ENCODE assay signal across 1 cellular context in genomic region chr22:35400335-35400680, GRCh38.
TF ChIP-seq lines count a peak whose summit lies in the region.

No MANE protein-coding gene starts in this region.

TF ChIP-seq in GM23338, 12 proteins besides CTCF, POLR2A, EP300 and RAD21:
- no peak for TF ChIP-seq REST (IDR thresholded peaks at IDR 0.05; ENCODE audit: unreplicated experiment)
- TF ChIP-seq JUNB (IDR thresholded peaks at IDR 0.05; ENCODE audit: unreplicated experiment): no peak
- no peak for TF ChIP-seq CREB1 (CRISPR knock-in tag; IDR thresholded peaks at IDR 0.05; ENCODE audit: low read depth)
- TF ChIP-seq EZH2phosphoT487 (IDR thresholded peaks at IDR 0.05; ENCODE audit: unreplicated experiment): no peak
- TF ChIP-seq ZNF331 (CRISPR knock-in tag; IDR thresholded peaks at IDR 0.05; ENCODE audit: low read depth): no peak
- TF ChIP-seq ETS1 (IDR thresholded peaks at IDR 0.05): no peak
- TF ChIP-seq NANOG (IDR thresholded peaks at IDR 0.05; ENCODE audit: borderline replicate concordance): no peak
- TF ChIP-seq EZH2 (IDR thresholded peaks at IDR 0.05; ENCODE audit: low read depth, unreplicated experiment): no peak
- TF ChIP-seq ZNF462 (CRISPR knock-in tag; IDR thresholded peaks at IDR 0.05): no peak
- no peak for TF ChIP-seq POLR2AphosphoS5 (IDR thresholded peaks at IDR 0.05; ENCODE audit: low read depth)
- TF ChIP-seq STAT1 (IDR thresholded peaks at IDR 0.05; ENCODE audit: unreplicated experiment): no peak
- no peak for TF ChIP-seq ZNF114 (CRISPR knock-in tag; IDR thresholded peaks at IDR 0.05)
